7 cellular contexts compared by ENCODE assay signal in the genomic region with DNA sequence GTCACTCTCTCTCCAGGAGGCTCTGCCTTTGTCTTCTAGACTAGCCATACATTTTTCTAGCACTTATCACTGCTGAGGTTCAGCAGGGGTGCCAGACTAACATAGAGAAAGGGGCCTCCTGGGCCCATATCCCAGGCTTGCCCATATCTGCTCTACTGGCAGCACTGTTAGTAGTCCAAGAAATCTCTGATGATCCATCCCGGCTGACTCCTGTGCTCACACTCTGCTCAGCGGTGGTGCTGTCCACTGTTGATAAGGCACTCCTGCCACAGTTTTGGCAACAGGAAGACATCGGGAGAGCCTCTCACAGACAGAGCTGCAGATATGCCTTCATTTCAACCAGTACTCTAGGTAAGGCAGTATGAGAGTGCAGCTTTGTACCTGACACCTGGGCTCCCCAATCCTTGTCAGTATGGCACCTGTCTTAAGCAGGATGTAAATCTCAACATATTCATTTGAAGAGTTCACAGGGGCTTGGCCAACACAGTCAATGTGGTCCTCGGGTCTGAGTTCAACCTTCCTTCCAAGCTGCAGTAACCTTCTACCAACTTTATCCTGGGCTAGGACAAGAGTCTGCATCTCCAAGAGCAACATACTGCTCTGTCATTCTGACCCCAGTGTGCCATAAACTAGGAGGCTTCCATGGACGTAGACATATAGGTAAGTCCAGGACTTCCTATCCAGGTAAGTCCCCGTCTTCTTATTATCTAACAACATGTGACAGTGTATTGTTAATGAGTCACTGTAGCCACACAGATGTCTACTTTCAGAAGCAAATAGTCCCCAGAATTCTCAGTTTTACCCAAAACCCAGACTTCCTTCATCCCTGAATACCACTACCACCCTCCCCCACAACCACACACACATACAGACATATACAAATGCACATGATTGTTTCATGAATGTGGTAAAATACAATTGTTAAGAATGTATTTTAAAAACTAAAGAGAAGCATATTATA. TPM values are rescaled to one million over a fixed set of nuclear protein-coding genes. Genes with fewer than 3 reads are reported as not detected.
DNase-seq lines count a peak whose midpoint lies in the region; ATAC-seq and TF ChIP-seq lines count a peak whose summit lies in the region.

No MANE protein-coding gene starts in this region.

- H3K4me1 Mint-ChIP-seq in activated CD8-positive, alpha-beta T cell treated with anti-CD3 and anti-CD28 coated beads for 36 hours (ENCODE audit: low read depth), result peaks cover 56% of the 10 kb centered on the region
- H3K4me1 Mint-ChIP-seq in nephron progenitor cell, result peaks cover 95% of the 10 kb centered on the region

- no peaks in the 10 kb centered on the region for H3K27me3 Mint-ChIP-seq in activated CD8-positive, alpha-beta T cell treated with anti-CD3 and anti-CD28 coated beads for 36 hours
- H3K27me3 Mint-ChIP-seq in nephron progenitor cell (ENCODE audit: low read depth, poor library complexity), result no peaks in the 10 kb centered on the region

- intact Hi-C loops in activated CD8-positive, alpha-beta T cell treated with anti-CD3 and anti-CD28 coated beads for 36 hours (cut with micrococcal nuclease), result loop anchor here (2.0 kb wide), 1 partner anchor 15 kb away; a partner anchor contains a TSS

- POLR2A ChIA-PET in activated CD8-positive, alpha-beta T cell treated with anti-CD3 and anti-CD28 coated beads for 36 hours (lab: Charles Lee), result interaction anchor here (1.2 to 1.9 kb wide), 2 partner anchors 18 to 26 kb away, joined by 4 to 6 read pairs; no protein-coding TSS in a partner anchor

- peak; percentile 77 for ATAC-seq in GM19351 (IDR thresholded peaks at IDR 0.05; ENCODE audit: unreplicated experiment)
- peak; percentile 85 for ATAC-seq in HG02973 (IDR thresholded peaks at IDR 0.05; ENCODE audit: unreplicated experiment)
- peak; percentile 81 for ATAC-seq in activated CD8-positive, alpha-beta T cell treated with anti-CD3 and anti-CD28 coated beads for 36 hours

- CTCF ChIA-PET in activated CD8-positive, alpha-beta T cell treated with anti-CD3 and anti-CD28 coated beads for 36 hours (lab: Charles Lee), result no interaction called here

- DNase-seq in activated CD8-positive, alpha-beta T cell treated with anti-CD3 and anti-CD28 coated beads for 36 hours, result peak; percentile 49
- DNase-seq in nephron progenitor cell, result no peak
- DNase-seq in GM10266 (ENCODE audit: extremely low spot score), result no peak
- DNase-seq in NCI-H510A (lab: John Stamatoyannopoulos, UW), result no peak
- DNase-seq in effector CD4-positive, alpha-beta T cell, result no peak

- TF ChIP-seq CTCF in activated CD8-positive, alpha-beta T cell treated with anti-CD3 and anti-CD28 coated beads for 36 hours (IDR thresholded peaks at IDR 0.05), result no peak
- TF ChIP-seq CTCF in nephron progenitor cell (IDR thresholded peaks at IDR 0.05) (no peak), GM10266 (IDR thresholded peaks at IDR 0.05; ENCODE audit: control insufficient read depth, insufficient read depth, low read depth, missing control alignments) (no peak)

- H3K4me3 Mint-ChIP-seq in activated CD8-positive, alpha-beta T cell treated with anti-CD3 and anti-CD28 coated beads for 36 hours, result no peak overlapping the region
- no peak overlapping the region for H3K4me3 Mint-ChIP-seq in nephron progenitor cell

- no peak overlapping the region for H3K27ac Mint-ChIP-seq in activated CD8-positive, alpha-beta T cell treated with anti-CD3 and anti-CD28 coated beads for 36 hours
- H3K27ac Mint-ChIP-seq in nephron progenitor cell, result peak overlapping the region; percentile 15

- H3K9me3 Mint-ChIP-seq in activated CD8-positive, alpha-beta T cell treated with anti-CD3 and anti-CD28 coated beads for 36 hours, result no peaks in the 10 kb centered on the region
- H3K9me3 Mint-ChIP-seq in nephron progenitor cell, result no peaks in the 10 kb centered on the region

- H3K36me3 Mint-ChIP-seq in activated CD8-positive, alpha-beta T cell treated with anti-CD3 and anti-CD28 coated beads for 36 hours (ENCODE audit: low read depth), result peaks cover 9% of the 10 kb centered on the region
- peaks cover 34% of the 10 kb centered on the region for H3K36me3 Mint-ChIP-seq in nephron progenitor cell (ENCODE audit: low read depth)

RNA-seq across cellular contexts. Expression of a gene that starts 16.2 kb away (rescaled TPM):
- total RNA-seq in activated CD8-positive, alpha-beta T cell treated with anti-CD3 and anti-CD28 coated beads for 36 hours, result 10 to 100 TPM in 1 of 2 experiments, 1 to 10 TPM in 1; 9.8 to 10.0 TPM
